1 cellular context compared by ENCODE assay signal in the genomic region with DNA sequence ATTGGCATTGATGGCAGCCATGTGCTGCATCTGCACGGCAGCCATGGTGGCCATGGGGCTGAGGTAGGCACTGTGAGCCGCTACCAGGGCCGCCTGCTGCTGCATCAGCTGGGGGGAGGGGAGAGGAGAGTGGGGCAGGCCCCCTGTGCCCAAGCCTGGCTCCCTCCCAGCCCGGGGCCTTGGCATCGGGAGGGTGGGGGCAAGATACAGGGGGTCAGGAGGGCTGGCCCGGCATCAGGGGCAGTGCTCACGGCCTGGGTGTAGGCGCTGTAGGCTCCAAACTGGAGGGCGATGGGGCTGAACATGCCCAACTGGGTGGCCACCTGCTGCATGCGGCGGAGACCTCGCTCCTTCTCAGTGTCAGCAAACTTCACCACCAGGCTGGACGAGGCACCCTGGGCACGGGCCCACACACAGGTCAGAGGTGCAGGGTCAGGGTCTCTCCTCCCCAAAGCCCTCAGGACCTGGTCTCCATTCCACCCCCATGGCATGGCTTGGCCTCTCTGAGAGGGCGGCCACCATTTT.
TF ChIP-seq lines count a peak whose summit lies in the region.

No MANE protein-coding gene starts in this region.

TF ChIP-seq in H1, 55 proteins besides CTCF, POLR2A, EP300 and RAD21:
- TF ChIP-seq EGR1 (IDR thresholded peaks at IDR 0.05; ENCODE audit: borderline replicate concordance, low read depth, low read length), result no peak
- TF ChIP-seq CREB1 (IDR thresholded peaks at IDR 0.05), result no peak
